ENCODE assay signal across 13 cellular contexts in genomic region chr2:65067806-65068553, GRCh38. TPM values are rescaled to one million over a fixed set of nuclear protein-coding genes. Genes with fewer than 3 reads are reported as not detected.
DNase-seq lines count a peak whose midpoint lies in the region; ATAC-seq and TF ChIP-seq lines count a peak whose summit lies in the region.
"Had no signal": no experiment of that assay in that cellular context is flagged by ENCODE, and none has a peak within 500 bp of the region (broad histone marks: within the 10 kb centered on the region; RNA-seq: fewer than 3 reads in every experiment).

No MANE protein-coding gene starts in this region.

- H3K4me3 ChIP-seq in endodermal cell (ENCODE audit: low read length) = no peak overlapping the region
- H3K4me3 ChIP-seq: right atrium auricular region had no signal

- no peak for DNase-seq in activated CD4-positive, alpha-beta T cell treated with anti-CD3 and anti-CD28 coated beads, Interleukin-2, amount 10 ng/mL, durations not matched to agents 24 days and 14 days
- DNase-seq in activated CD4-positive, alpha-beta T cell treated with anti-CD3 and anti-CD28 coated beads for 1 hour = no peak
- no peak for DNase-seq in T-helper 17 cell
- no peak for DNase-seq in endodermal cell
- DNase-seq in stimulated activated effector memory CD8-positive, alpha-beta T cell treated with anti-CD3 and anti-CD28 coated beads, Interleukin-12 subunit alpha, Interleukin-12 subunit beta, amount 100 ng/mL, for 72 hours (ENCODE audit: low spot score in 2 of 2) = no peak
- DNase-seq in GM03348 (ENCODE audit: low spot score) = no peak
- DNase-seq in NCI-H524 treated with DMSO at 0.1 percent for 48 hours (lab: John Stamatoyannopoulos, UW) = no peak
- no peak for DNase-seq in hippocampal formation (lab: John Stamatoyannopoulos, UW)
- DNase-seq: DMS53, NCI-H1930, OCI-M1 had no signal

- H3K27me3 ChIP-seq in endodermal cell (ENCODE audit: control insufficient read depth, insufficient read depth, low read length, poor library complexity, severe bottlenecking) = no peaks in the 10 kb centered on the region
- H3K27me3 ChIP-seq: right atrium auricular region had no signal

- ATAC-seq in T-helper 17 cell = peak; percentile 35
- ATAC-seq in stimulated activated effector memory CD8-positive, alpha-beta T cell treated with anti-CD3 and anti-CD28 coated beads, Interleukin-12 subunit alpha, Interleukin-12 subunit beta, amount 100 ng/mL, for 72 hours = no peak

- no peak overlapping the region for H3K27ac ChIP-seq in endodermal cell (ENCODE audit: low read depth, low read length)

- 93 to 98% methylated on average over 10 to 14 of the region's 14 CpGs for WGBS in endodermal cell (ENCODE audit: insufficient coverage in 1 of 2, insufficient read length in 1 of 2), 2 experiments

- H3K4me1 ChIP-seq in endodermal cell (ENCODE audit: control insufficient read depth, insufficient read depth, low read length) = no peaks in the 10 kb centered on the region

- H3K4me1 Mint-ChIP-seq in activated CD4-positive, alpha-beta T cell treated with anti-CD3 and anti-CD28 coated beads, Interleukin-2, amount 10 ng/mL, durations not matched to agents 24 days and 14 days = peaks cover 23% of the 10 kb centered on the region
- H3K4me1 Mint-ChIP-seq in T-helper 17 cell (peaks cover 40% of the 10 kb centered on the region), endodermal cell (no peaks in the 10 kb centered on the region)
- peaks cover 32% of the 10 kb centered on the region for H3K4me1 Mint-ChIP-seq in stimulated activated effector memory CD8-positive, alpha-beta T cell treated with anti-CD3 and anti-CD28 coated beads, Interleukin-12 subunit alpha, Interleukin-12 subunit beta, amount 100 ng/mL, for 72 hours

- peaks cover 6% of the 10 kb centered on the region for H3K36me3 Mint-ChIP-seq in activated CD4-positive, alpha-beta T cell treated with anti-CD3 and anti-CD28 coated beads, Interleukin-2, amount 10 ng/mL, durations not matched to agents 24 days and 14 days (ENCODE audit: low read depth)
- H3K36me3 Mint-ChIP-seq in T-helper 17 cell (ENCODE audit: low read depth) (no peaks in the 10 kb centered on the region), endodermal cell (ENCODE audit: low read depth) (peaks cover 26% of the 10 kb centered on the region)
- H3K36me3 Mint-ChIP-seq in stimulated activated effector memory CD8-positive, alpha-beta T cell treated with anti-CD3 and anti-CD28 coated beads, Interleukin-12 subunit alpha, Interleukin-12 subunit beta, amount 100 ng/mL, for 72 hours = peaks cover 36% of the 10 kb centered on the region

- no peaks in the 10 kb centered on the region for H3K9me3 Mint-ChIP-seq in activated CD4-positive, alpha-beta T cell treated with anti-CD3 and anti-CD28 coated beads, Interleukin-2, amount 10 ng/mL, durations not matched to agents 24 days and 14 days
- H3K9me3 Mint-ChIP-seq in endodermal cell = no peaks in the 10 kb centered on the region
- H3K9me3 Mint-ChIP-seq in stimulated activated effector memory CD8-positive, alpha-beta T cell treated with anti-CD3 and anti-CD28 coated beads, Interleukin-12 subunit alpha, Interleukin-12 subunit beta, amount 100 ng/mL, for 72 hours = no peaks in the 10 kb centered on the region
- H3K9me3 Mint-ChIP-seq: mesothelial cell of epicardium had no signal

- H3K27ac Mint-ChIP-seq in activated CD4-positive, alpha-beta T cell treated with anti-CD3 and anti-CD28 coated beads, Interleukin-2, amount 10 ng/mL, durations not matched to agents 24 days and 14 days = peak overlapping the region; percentile 40
- peak overlapping the region; percentile 86 for H3K27ac Mint-ChIP-seq in T-helper 17 cell
- H3K27ac Mint-ChIP-seq in endodermal cell = peak overlapping the region; percentile 6
- H3K27ac Mint-ChIP-seq in stimulated activated effector memory CD8-positive, alpha-beta T cell treated with anti-CD3 and anti-CD28 coated beads, Interleukin-12 subunit alpha, Interleukin-12 subunit beta, amount 100 ng/mL, for 72 hours = peak overlapping the region; percentile 94
- H3K27ac Mint-ChIP-seq: mesothelial cell of epicardium had no signal

- TF ChIP-seq CTCF in endodermal cell (conservative IDR thresholded peaks at IDR 0.05) = peak; percentile 12

- peaks cover 27% of the 10 kb centered on the region for H3K36me3 ChIP-seq in endodermal cell (ENCODE audit: control insufficient read depth, insufficient read depth, low read length)

- intact Hi-C loops in activated CD4-positive, alpha-beta T cell treated with anti-CD3 and anti-CD28 coated beads, Interleukin-2, amount 10 ng/mL, durations not matched to agents 24 days and 14 days (cut with micrococcal nuclease) = no loop called here

- H3K27me3 Mint-ChIP-seq in activated CD4-positive, alpha-beta T cell treated with anti-CD3 and anti-CD28 coated beads, Interleukin-2, amount 10 ng/mL, durations not matched to agents 24 days and 14 days = no peaks in the 10 kb centered on the region
- no peaks in the 10 kb centered on the region for H3K27me3 Mint-ChIP-seq in T-helper 17 cell
- H3K27me3 Mint-ChIP-seq in endodermal cell (ENCODE audit: insufficient read depth) = no peaks in the 10 kb centered on the region

- H3K9me3 ChIP-seq in T-helper 17 cell (ENCODE audit: control insufficient read depth, low read length, poor library complexity, severe bottlenecking) (no peaks in the 10 kb centered on the region), endodermal cell (ENCODE audit: control insufficient read depth, low read length) (no peaks in the 10 kb centered on the region)
- H3K9me3 ChIP-seq: right atrium auricular region had no signal

- H3K4me3 Mint-ChIP-seq in activated CD4-positive, alpha-beta T cell treated with anti-CD3 and anti-CD28 coated beads, Interleukin-2, amount 10 ng/mL, durations not matched to agents 24 days and 14 days = no peak overlapping the region
- H3K4me3 Mint-ChIP-seq in T-helper 17 cell = peak overlapping the region; percentile 60
- H3K4me3 Mint-ChIP-seq in endodermal cell = no peak overlapping the region
- no peak overlapping the region for H3K4me3 Mint-ChIP-seq in stimulated activated effector memory CD8-positive, alpha-beta T cell treated with anti-CD3 and anti-CD28 coated beads, Interleukin-12 subunit alpha, Interleukin-12 subunit beta, amount 100 ng/mL, for 72 hours
- H3K4me3 Mint-ChIP-seq: mesothelial cell of epicardium had no signal

- H3K9ac ChIP-seq in endodermal cell (ENCODE audit: extremely low read depth, low read length, poor library complexity, severe bottlenecking) = no peak overlapping the region

RNA-seq across cellular contexts. Expression of gene CEP68, which starts 11.8 kb away (rescaled TPM):
- 4.4 and 4.9 TPM in 2 replicates for total RNA-seq in activated CD4-positive, alpha-beta T cell treated with anti-CD3 and anti-CD28 coated beads, Interleukin-2, amount 10 ng/mL, durations not matched to agents 24 days and 14 days
- total RNA-seq in T-helper 17 cell = 10 to 100 TPM; 13.6 to 22.5 TPM
- 10 to 100 TPM; 13.7 to 17.7 TPM for total RNA-seq in endodermal cell
- polyA plus RNA-seq in endodermal cell (2013, experiment 1 of 2) = 18.0 TPM
- polyA plus RNA-seq in endodermal cell (2013, experiment 2 of 2) = 17.7 TPM

Comparison
In these comparisons a context has a peak if more than half of its experiments do, and no peak if none do; other contexts are left out.
1. H3K27ac Mint-ChIP-seq: peak in every context shown above with its lines; median percentile 94 in stimulated activated effector memory CD8-positive, alpha-beta T cell treated with anti-CD3 and anti-CD28 coated beads, Interleukin-12 subunit alpha, Interleukin-12 subunit beta, amount 100 ng/mL, for 72 hours; 86 in T-helper 17 cell; 40 in activated CD4-positive, alpha-beta T cell treated with anti-CD3 and anti-CD28 coated beads, Interleukin-2, amount 10 ng/mL, durations not matched to agents 24 days and 14 days; 6 in endodermal cell.